In the genomic region with DNA sequence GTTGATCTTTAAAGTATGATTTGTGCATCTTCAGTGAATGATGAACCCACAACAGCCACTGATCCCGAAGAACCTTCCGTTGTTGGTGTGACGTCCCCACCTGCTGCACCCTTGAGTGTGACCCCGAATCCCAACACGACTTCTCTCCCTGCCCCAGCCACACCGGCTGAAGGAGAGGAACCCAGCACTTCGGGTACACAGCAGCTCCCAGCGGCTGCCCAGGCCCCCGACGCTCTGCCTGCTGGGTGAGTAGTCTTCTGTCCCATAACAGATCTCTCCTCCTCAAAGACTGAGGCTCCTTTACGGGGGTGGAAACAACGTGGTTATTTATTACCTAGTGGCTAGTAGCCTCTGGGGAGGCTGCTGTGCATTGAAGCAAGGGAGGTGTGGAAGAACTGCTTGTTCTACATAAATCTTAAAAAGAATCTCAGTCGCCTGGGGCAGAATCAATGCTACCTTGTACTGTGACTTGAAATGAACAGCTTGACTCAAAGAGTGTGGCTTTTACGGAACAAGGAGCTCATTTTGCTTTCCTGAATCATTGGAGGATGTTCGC, we compare ENCODE assay signal across 22 cellular contexts.
DNase-seq lines count a peak whose midpoint lies in the region; TF ChIP-seq lines count a peak whose summit lies in the region.
"Had no signal": no experiment of that assay in that cellular context is flagged by ENCODE, and none has a peak within 500 bp of the region (broad histone marks: within the 10 kb centered on the region; RNA-seq: fewer than 3 reads in every experiment).

No MANE protein-coding gene starts in this region.

- peak overlapping the region; percentile 48 for H3K27ac ChIP-seq in suprapubic skin
- H3K27ac ChIP-seq in thyroid gland = no peak overlapping the region
- H3K27ac ChIP-seq: esophagus squamous epithelium, heart right ventricle, upper lobe of right lung had no signal

- no peak overlapping the region for H3K4me3 Mint-ChIP-seq in T-helper 1 cell treated with Interleukin-12 subunit alpha and Interleukin-12 subunit beta and Interleukin-4 antibody, amounts not matched to agents 30 μg/mL and 1 μg/mL, for 36 hours
- H3K4me3 Mint-ChIP-seq: activated naive CD8-positive, alpha-beta T cell had no signal

- DNase-seq in T-helper 1 cell (no peak), RPMI7951 (ENCODE audit: low read depth) (peak; percentile 33), kidney tubule cell (ENCODE audit: low spot score) (peak; percentile 89), suprapubic skin (ENCODE audit: low spot score in 2 of 2) (no peak), SIG-M5 treated with dmso at 0.1 percent for 504 hours (lab: John Stamatoyannopoulos, UW; ENCODE audit: unreplicated experiment) (no peak), T-helper 9 cell (no peak), thyroid gland (no peak)
- DNase-seq: 8988T; activated CD4-positive, alpha-beta T cell treated with anti-CD3 and anti-CD28 coated beads, Interleukin-2, amount 50 U/mL, for 1 hour; DMS79; esophagus squamous epithelium; heart right ventricle; mucosa of descending colon; NCI-H187; NCI-H524; occipital lobe; SK-N-SH; stimulated activated CD4-positive, alpha-beta T cell treated with anti-CD3 and anti-CD28 coated beads, Interleukin-4, amount 100 ng/mL, for 4 hours; upper lobe of right lung had no signal

- H3K27ac Mint-ChIP-seq in T-helper 1 cell treated with Interleukin-12 subunit alpha and Interleukin-12 subunit beta and Interleukin-4 antibody, amounts not matched to agents 30 μg/mL and 1 μg/mL, for 36 hours = peak overlapping the region; percentile 41
- H3K27ac Mint-ChIP-seq: activated naive CD8-positive, alpha-beta T cell had no signal

- H3K36me3 Mint-ChIP-seq in T-helper 1 cell treated with Interleukin-12 subunit alpha and Interleukin-12 subunit beta and Interleukin-4 antibody, amounts not matched to agents 30 μg/mL and 1 μg/mL, for 36 hours (ENCODE audit: low read depth) = peaks cover 28% of the 10 kb centered on the region

- no peaks in the 10 kb centered on the region for H3K27me3 Mint-ChIP-seq in T-helper 1 cell treated with Interleukin-12 subunit alpha and Interleukin-12 subunit beta and Interleukin-4 antibody, amounts not matched to agents 30 μg/mL and 1 μg/mL, for 36 hours (ENCODE audit: low read depth)
- H3K27me3 Mint-ChIP-seq: activated naive CD8-positive, alpha-beta T cell had no signal

- peaks cover 24% of the 10 kb centered on the region for H3K4me1 ChIP-seq in suprapubic skin
- peaks cover 0 to 20% of the 10 kb centered on the region in 2 donors for H3K4me1 ChIP-seq in thyroid gland

- H3K36me3 ChIP-seq in suprapubic skin (peaks cover 16% of the 10 kb centered on the region), thyroid gland (peaks cover 4 to 12% of the 10 kb centered on the region in 2 donors)

- no peaks in the 10 kb centered on the region for H3K9me3 Mint-ChIP-seq in T-helper 1 cell treated with Interleukin-12 subunit alpha and Interleukin-12 subunit beta and Interleukin-4 antibody, amounts not matched to agents 30 μg/mL and 1 μg/mL, for 36 hours

- peaks cover 2% of the 10 kb centered on the region for H3K4me1 Mint-ChIP-seq in T-helper 1 cell treated with Interleukin-12 subunit alpha and Interleukin-12 subunit beta and Interleukin-4 antibody, amounts not matched to agents 30 μg/mL and 1 μg/mL, for 36 hours (ENCODE audit: low read depth)
- H3K4me1 Mint-ChIP-seq: CD14-positive monocyte had no signal

- no peaks in the 10 kb centered on the region for H3K27me3 ChIP-seq in suprapubic skin
- no peaks in the 10 kb centered on the region for H3K27me3 ChIP-seq in thyroid gland
- H3K27me3 ChIP-seq: esophagus squamous epithelium, heart right ventricle, upper lobe of right lung had no signal

- TF ChIP-seq CTCF in suprapubic skin (IDR thresholded peaks at IDR 0.05) (no peak), thyroid gland (IDR thresholded peaks at IDR 0.05) (no peak)

- intact Hi-C loops in thyroid gland (cut with DNase I) = no loop called here

- H3K4me3 ChIP-seq in suprapubic skin = no peak overlapping the region
- no peak overlapping the region for H3K4me3 ChIP-seq in thyroid gland (replicated peaks in 1 of 3)
- H3K4me3 ChIP-seq: esophagus squamous epithelium, heart right ventricle, mucosa of descending colon, upper lobe of right lung had no signal

- H3K9me3 ChIP-seq in suprapubic skin (no peaks in the 10 kb centered on the region), thyroid gland (no peaks in the 10 kb centered on the region)
- H3K9me3 ChIP-seq: esophagus squamous epithelium, mucosa of descending colon, SK-N-SH, upper lobe of right lung had no signal

- TF ChIP-seq POLR2A in suprapubic skin (IDR thresholded peaks at IDR 0.05) = no peak
- TF ChIP-seq POLR2A in thyroid gland (IDR thresholded peaks at IDR 0.05) = no peak

- no peak for TF ChIP-seq EP300 in suprapubic skin (IDR thresholded peaks at IDR 0.05)

- 78% methylated on average over 15 of the region's 15 CpGs for WGBS in suprapubic skin
- 90 to 92% methylated on average over 15 of the region's 15 CpGs for WGBS in thyroid gland, 2 donors

Comparison
In these comparisons a context has a peak if more than half of its experiments do, and no peak if none do; other contexts are left out.
1. DNase-seq: peak in RPMI7951 (single experiment) and kidney tubule cell (single experiment); none in T-helper 1 cell (0 of 5), suprapubic skin (0 of 2), SIG-M5 treated with dmso at 0.1 percent for 504 hours (single experiment), T-helper 9 cell (single experiment) and thyroid gland (0 of 2).